ENCODE assay signal across 8 cellular contexts in genomic region chr11:111601636-111601978, GRCh38. TPM values are rescaled to one million over a fixed set of nuclear protein-coding genes. Genes with fewer than 3 reads are reported as not detected.
DNase-seq lines count a peak whose midpoint lies in the region; ATAC-seq, FAIRE-seq and TF ChIP-seq lines count a peak whose summit lies in the region.

No MANE protein-coding gene starts in this region.

- H3K9ac ChIP-seq in SK-N-MC (ENCODE audit: insufficient read length) (peak overlapping the region; percentile 76), fibroblast of lung (ENCODE audit: insufficient read depth, low read length) (peak overlapping the region; percentile 51)

- TF ChIP-seq CTCF in fibroblast of lung (conservative IDR thresholded peaks at IDR 0.05 in 1 of 2, IDR thresholded peaks at IDR 0.05 in 1 of 2; ENCODE audit: low read depth in 1 of 2, low read length in 2 of 2) (no peak), psoas muscle (IDR thresholded peaks at IDR 0.05) (no peak)

- no peak for FAIRE-seq in HTR-8/SVneo (lab: Jason Lieb, UNC)

- WGBS in psoas muscle, 3 donors = 7 to 16% (median 8%) methylated on average over 9 of the region's 9 CpGs

- DNase-seq in SK-N-MC (ENCODE audit: low read depth, low spot score) = no peak
- no peak for DNase-seq in fibroblast of lung (ENCODE audit: low read depth in 2 of 2)
- DNase-seq in psoas muscle = no peak
- no peak for DNase-seq in HTR-8/SVneo (ENCODE audit: insufficient read length, low spot score)

- H3K36me3 ChIP-seq in SK-N-MC (ENCODE audit: insufficient read depth, low read length) (no peaks in the 10 kb centered on the region), fibroblast of lung (ENCODE audit: control insufficient read depth, insufficient read depth, low read length) (no peaks in the 10 kb centered on the region), psoas muscle (ENCODE audit: insufficient read depth in 1 of 2, low read depth in 1 of 2) (no peaks in the 10 kb centered on the region)

- H3K27me3 ChIP-seq in fibroblast of lung (ENCODE audit: control insufficient read depth, insufficient read depth, low read length) (no peaks in the 10 kb centered on the region), psoas muscle (ENCODE audit: insufficient read depth in 3 of 3, low read length in 2 of 3) (no peaks in the 10 kb centered on the region)

- peak overlapping the region; percentile 93 for H3K4me2 ChIP-seq in fibroblast of lung (ENCODE audit: extremely low read depth, insufficient read depth, low read length)

- no peak for ATAC-seq in psoas muscle
- no peak for ATAC-seq in GM18870 (IDR thresholded peaks at IDR 0.05; ENCODE audit: unreplicated experiment)
- no peak for ATAC-seq in GM21619 (IDR thresholded peaks at IDR 0.05; ENCODE audit: unreplicated experiment)
- ATAC-seq in HG02973 (IDR thresholded peaks at IDR 0.05; ENCODE audit: unreplicated experiment) = no peak

- H3K9me3 ChIP-seq in SK-N-MC (ENCODE audit: low read depth, low read length) (no peaks in the 10 kb centered on the region), fibroblast of lung (ENCODE audit: control insufficient read depth, insufficient read depth, low read depth, low read length) (no peaks in the 10 kb centered on the region), psoas muscle (no peaks in the 10 kb centered on the region)

- peak overlapping the region; percentile 88 for H2AFZ ChIP-seq in fibroblast of lung (ENCODE audit: low read length)

- H3K4me3 ChIP-seq in GM08714 (ENCODE audit: low read length) (peak overlapping the region; percentile 39; the same call in 1 of the 2 replicates), SK-N-MC (peak overlapping the region; percentile 90), fibroblast of lung (replicated peaks in 1 of 4; ENCODE audit: control extremely low read depth in 1 of 4, insufficient read depth in 1 of 4, low read depth in 3 of 4, low read length in 4 of 4) (peak overlapping the region; percentile 31 to 51 (median 46)), psoas muscle (peak overlapping the region; percentile 82)

- H3K4me1 ChIP-seq in fibroblast of lung (ENCODE audit: control insufficient read depth, extremely low read depth, insufficient read depth, low read length) = peaks cover 8% of the 10 kb centered on the region
- H3K4me1 ChIP-seq in psoas muscle = peaks cover 18% of the 10 kb centered on the region

- H4K20me1 ChIP-seq in fibroblast of lung (ENCODE audit: control insufficient read depth, extremely low read depth, insufficient read depth, low read length) = no peaks in the 10 kb centered on the region

- H3K27ac ChIP-seq in SK-N-MC (peak overlapping the region; percentile 76; the same call in 1 of the 2 replicates), fibroblast of lung (ENCODE audit: insufficient read depth, low read length) (peak overlapping the region; percentile 66), psoas muscle (peak overlapping the region; percentile 94)

- H3K79me2 ChIP-seq in fibroblast of lung (ENCODE audit: control insufficient read depth, insufficient read depth, low read length) = peaks cover 39% of the 10 kb centered on the region

- intact Hi-C loops in psoas muscle (cut with DNase I) = loop anchor here (1.0 to 10.0 kb wide), 5 partner anchors 93 to 241 kb away; no protein-coding TSS in a partner anchor

RNA-seq across cellular contexts. Expression of gene SIK2, which starts 0.6 kb away (rescaled TPM):
- 11.0 and 16.3 TPM in 2 replicates for total RNA-seq in fibroblast of lung
- polyA plus RNA-seq in fibroblast of lung = 19.3 and 20.1 TPM in 2 replicates
- 10.0 and 14.1 TPM in 2 replicates for polyA plus RNA-seq in fibroblast of lung (2012)
- 57.2 and 78.5 TPM in 2 replicates for polyA minus RNA-seq in fibroblast of lung (ENCODE audit: low replicate concordance)
- 10 to 100 TPM; 20.5 to 69.6 (median 34.9) TPM for total RNA-seq in psoas muscle
- polyA plus RNA-seq in psoas muscle = 10 to 100 TPM in 2 of 3 donors, 1 to 10 TPM in 1; 9.0 to 30.4 (median 26.6) TPM

Comparison
In these comparisons a context has a peak if more than half of its experiments do, and no peak if none do; other contexts are left out.
1. H3K4me3 ChIP-seq: peak in every context shown above with its lines; median percentile 90 in SK-N-MC; 82 in psoas muscle; 46 in fibroblast of lung; 39 in GM08714.